In the genomic region with DNA sequence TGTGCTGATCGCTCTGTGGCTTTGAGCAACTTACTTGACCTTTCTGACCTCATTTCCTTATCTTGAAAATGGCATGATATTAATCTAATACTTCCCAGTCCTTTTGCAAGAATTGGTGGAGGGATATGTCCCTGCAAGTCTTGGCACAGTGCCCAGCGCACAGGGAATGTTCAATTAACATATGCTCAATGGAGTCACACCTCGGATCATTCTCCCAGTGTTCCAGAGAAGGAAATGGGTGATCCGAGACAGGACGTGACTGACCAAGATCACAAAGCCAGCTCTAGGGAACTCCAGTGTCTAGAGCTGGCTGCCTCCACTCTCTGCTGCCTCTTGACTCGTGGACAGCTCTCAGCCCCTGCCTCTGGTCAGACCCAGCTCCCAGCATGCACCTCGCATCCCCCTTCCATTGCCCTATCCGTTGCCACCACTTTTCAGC, we compare ENCODE assay signal across 1 cellular context.
TF ChIP-seq lines count a peak whose summit lies in the region.

No MANE protein-coding gene starts in this region.

TF ChIP-seq in endothelial cell of umbilical vein, 7 proteins besides CTCF, POLR2A, EP300 and RAD21:
- TF ChIP-seq JUN (IDR thresholded peaks at IDR 0.05; ENCODE audit: borderline replicate concordance, insufficient read depth, insufficient read length, low read depth) (peak; percentile 8), POLR2AphosphoS5 (IDR thresholded peaks at IDR 0.05; ENCODE audit: insufficient read depth, low read depth, low read length) (peak; percentile 23), EZH2 (IDR thresholded peaks at IDR 0.05; ENCODE audit: borderline replicate concordance, low read depth, low read length, severe bottlenecking) (no peak), GATA2 (IDR thresholded peaks at IDR 0.05; ENCODE audit: insufficient read depth, insufficient read length, low read depth, low read length) (peak; percentile 77)
- TF ChIP-seq, protein P1, sequence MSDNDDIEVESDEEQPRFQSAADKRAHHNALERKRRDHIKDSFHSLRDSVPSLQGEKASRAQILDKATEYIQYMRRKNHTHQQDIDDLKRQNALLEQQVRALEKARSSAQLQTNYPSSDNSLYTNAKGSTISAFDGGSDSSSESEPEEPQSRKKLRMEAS (IDR thresholded peaks at IDR 0.05; ENCODE audit: insufficient read depth, insufficient read length), result no peak
